22 cellular contexts compared by ENCODE assay signal in the genomic region with DNA sequence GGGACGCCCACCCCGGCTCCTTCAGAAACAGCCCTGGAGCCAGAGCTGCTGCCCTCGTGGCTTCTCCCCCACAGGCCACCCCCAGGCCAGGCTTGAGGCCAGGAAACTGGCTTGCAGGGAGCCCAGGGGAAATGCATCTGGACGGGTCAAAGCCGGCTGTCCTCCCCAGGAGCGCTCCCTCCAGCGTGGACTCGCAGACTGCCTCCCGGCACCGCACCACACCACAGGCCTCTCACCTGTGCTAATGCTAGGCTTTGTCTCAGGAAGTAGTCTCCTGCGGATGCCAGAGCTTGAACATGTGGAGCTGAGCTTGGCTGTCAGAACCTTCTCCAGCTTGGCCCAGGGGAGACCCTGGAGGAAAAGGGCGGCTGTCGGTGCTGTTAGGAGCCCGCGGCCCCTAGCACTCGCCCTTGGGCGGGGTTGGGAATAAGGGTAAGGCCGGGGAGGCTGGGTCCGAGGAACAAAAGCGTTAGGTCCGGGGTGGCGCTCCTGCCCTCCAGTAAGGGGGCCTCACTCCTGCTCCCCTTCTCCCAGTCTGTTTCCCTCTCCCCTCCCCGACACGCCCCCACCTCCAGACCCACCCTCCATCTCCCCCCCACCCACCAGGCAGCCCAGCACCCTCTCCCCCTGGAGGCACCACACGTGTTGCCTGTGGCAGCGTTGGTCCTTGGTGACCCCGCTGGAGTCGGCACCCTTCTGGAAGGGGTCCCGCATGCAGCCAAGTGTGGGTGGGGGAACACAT. TPM values are rescaled to one million over a fixed set of nuclear protein-coding genes. Genes with fewer than 3 reads are reported as not detected.
A peak's percentile ranks its signal among the peaks of the same experiment; 100 is the strongest.
DNase-seq lines count a peak whose midpoint lies in the region; ATAC-seq and TF ChIP-seq lines count a peak whose summit lies in the region.
"Had no signal": no experiment of that assay in that cellular context is flagged by ENCODE, and none has a peak within 500 bp of the region (broad histone marks: within the 10 kb centered on the region; RNA-seq: fewer than 3 reads in every experiment).

No MANE protein-coding gene starts in this region.

- H2AK5ac ChIP-seq in trophoblast cell (ENCODE audit: low read length), result peak overlapping the region; percentile 78

- H4K91ac ChIP-seq in trophoblast cell (ENCODE audit: low read depth, low read length), result peak overlapping the region; percentile 31

- CTCF ChIA-PET in WTC11 (lab: Charles Lee), result interaction anchor here (0.6 to 4.7 kb wide), 5 partner anchors 10 to 1035 kb away, joined by 3 to 51 read pairs (median 3); no protein-coding TSS in a partner anchor

- H2AFZ ChIP-seq in trophoblast cell (ENCODE audit: insufficient read depth, low read length, poor library complexity), result no peak overlapping the region

- no peaks in the 10 kb centered on the region for H3K9me3 Mint-ChIP-seq in natural killer cell treated with Interleukin-12 subunit alpha and Interleukin-12 subunit beta and Interleukin-15 and Interleukin-18, amount 100 ng/mL, for 72 hours
- H3K9me3 Mint-ChIP-seq in natural killer cell (no peaks in the 10 kb centered on the region), WTC11 (no peaks in the 10 kb centered on the region)
- H3K9me3 Mint-ChIP-seq: HFFc6 had no signal

- no peak overlapping the region for H3K27ac Mint-ChIP-seq in natural killer cell treated with Interleukin-12 subunit alpha and Interleukin-12 subunit beta and Interleukin-15 and Interleukin-18, amount 100 ng/mL, for 72 hours
- H3K27ac Mint-ChIP-seq in natural killer cell (no peak overlapping the region), WTC11 (no peak overlapping the region)
- H3K27ac Mint-ChIP-seq: CD8-positive, alpha-beta memory T cell; HFFc6 had no signal

- H3K4me2 ChIP-seq in trophoblast cell (ENCODE audit: low read length), result no peak overlapping the region

- WGBS in trophoblast cell (ENCODE audit: extremely low coverage, insufficient coverage, insufficient read length), result no CpG with 5 or more reads among the region's 29 CpGs

- H3K36me3 Mint-ChIP-seq in natural killer cell treated with Interleukin-12 subunit alpha and Interleukin-12 subunit beta and Interleukin-15 and Interleukin-18, amount 100 ng/mL, for 72 hours, result no peaks in the 10 kb centered on the region
- no peaks in the 10 kb centered on the region for H3K36me3 Mint-ChIP-seq in natural killer cell
- H3K36me3 Mint-ChIP-seq in WTC11, result no peaks in the 10 kb centered on the region
- H3K36me3 Mint-ChIP-seq: CD8-positive, alpha-beta memory T cell had no signal

- H3K18ac ChIP-seq in trophoblast cell (ENCODE audit: low read length), result peak overlapping the region; percentile 65

- peaks cover 7 to 19% of the 10 kb centered on the region in 2 donors for H3K27me3 Mint-ChIP-seq in natural killer cell treated with Interleukin-12 subunit alpha and Interleukin-12 subunit beta and Interleukin-15 and Interleukin-18, amount 100 ng/mL, for 72 hours
- H3K27me3 Mint-ChIP-seq in natural killer cell (ENCODE audit: low read depth in 2 of 2) (peaks cover 10 to 17% of the 10 kb centered on the region in 2 donors), WTC11 (ENCODE audit: low read depth) (peaks cover 3% of the 10 kb centered on the region; the same call in 1 of the 2 replicates)

- intact Hi-C loops in natural killer cell (cut with micrococcal nuclease), result loop anchor here (5.0 kb wide), 1 partner anchor 435 kb away; no protein-coding TSS in a partner anchor

- peaks cover 17 to 24% of the 10 kb centered on the region in 2 experiments for H3K4me1 ChIP-seq in trophoblast cell (ENCODE audit: control insufficient read depth in 1 of 2, insufficient read depth in 2 of 2, low read length in 2 of 2)

- H3K79me1 ChIP-seq in trophoblast cell (ENCODE audit: low read length), result peaks cover 18% of the 10 kb centered on the region

- no peak overlapping the region for H3K9ac ChIP-seq in trophoblast cell (ENCODE audit: low read length)

- peak overlapping the region; percentile 47 for H2BK5ac ChIP-seq in trophoblast cell (ENCODE audit: low read depth, low read length, poor library complexity)

- peaks cover 0 to 2% of the 10 kb centered on the region in 2 donors for H3K4me1 Mint-ChIP-seq in natural killer cell treated with Interleukin-12 subunit alpha and Interleukin-12 subunit beta and Interleukin-15 and Interleukin-18, amount 100 ng/mL, for 72 hours (ENCODE audit: low read depth in 2 of 2)
- no peaks in the 10 kb centered on the region for H3K4me1 Mint-ChIP-seq in natural killer cell
- peaks cover 8% of the 10 kb centered on the region for H3K4me1 Mint-ChIP-seq in WTC11
- H3K4me1 Mint-ChIP-seq: CD8-positive, alpha-beta memory T cell had no signal

- peak overlapping the region; percentile 63 for H3K14ac ChIP-seq in trophoblast cell (ENCODE audit: low read length)

- peak overlapping the region; percentile 97 for H2BK12ac ChIP-seq in trophoblast cell (ENCODE audit: low read length)

- H2BK120ac ChIP-seq in trophoblast cell (ENCODE audit: insufficient read depth, low read length, poor library complexity), result peak overlapping the region; percentile 91

- no peak overlapping the region for H3K4me3 Mint-ChIP-seq in natural killer cell treated with Interleukin-12 subunit alpha and Interleukin-12 subunit beta and Interleukin-15 and Interleukin-18, amount 100 ng/mL, for 72 hours
- no peak overlapping the region for H3K4me3 Mint-ChIP-seq in natural killer cell
- no peak overlapping the region for H3K4me3 Mint-ChIP-seq in WTC11
- H3K4me3 Mint-ChIP-seq: CD8-positive, alpha-beta memory T cell; HFFc6 had no signal

- H3K27me3 ChIP-seq in trophoblast cell (ENCODE audit: insufficient read depth, low read length), result no peaks in the 10 kb centered on the region

- ATAC-seq in natural killer cell treated with Interleukin-12 subunit alpha and Interleukin-12 subunit beta and Interleukin-15 and Interleukin-18, amount 100 ng/mL, for 72 hours, result peak; percentile 32 to 56
- ATAC-seq in natural killer cell (no peak), WTC11 (peak; percentile 62)

- POLR2A ChIA-PET in WTC11 (lab: Charles Lee), result no interaction called here

- H3K4me3 ChIP-seq in trophoblast cell (ENCODE audit: low read depth, low read length), result no peak overlapping the region
- H3K4me3 ChIP-seq: MG63, SK-N-MC had no signal

- peaks cover 2% of the 10 kb centered on the region for H3K79me2 ChIP-seq in trophoblast cell (ENCODE audit: control insufficient read depth, insufficient read depth, low read length, poor library complexity)

- no peak for TF ChIP-seq CTCF in natural killer cell (IDR thresholded peaks at IDR 0.05)
- TF ChIP-seq CTCF in WTC11 (IDR thresholded peaks at IDR 0.05), result no peak

- no peak overlapping the region for H3K23ac ChIP-seq in trophoblast cell (ENCODE audit: low read length)

- peak overlapping the region; percentile 35 for H3K4ac ChIP-seq in trophoblast cell (ENCODE audit: low read depth, low read length)

- peak overlapping the region; percentile 33 for H4K8ac ChIP-seq in trophoblast cell (ENCODE audit: low read depth, low read length)

- H3K27ac ChIP-seq in trophoblast cell (ENCODE audit: low read depth, low read length), result no peak overlapping the region
- H3K27ac ChIP-seq: SK-N-MC had no signal

- H3K9me3 ChIP-seq in trophoblast cell (ENCODE audit: insufficient read depth, low read depth, low read length), result peaks cover 3% of the 10 kb centered on the region
- H3K9me3 ChIP-seq: MG63 had no signal

- H4K12ac ChIP-seq in trophoblast cell (ENCODE audit: low read depth, low read length), result no peak overlapping the region

- H3K36me3 ChIP-seq in trophoblast cell (ENCODE audit: control insufficient read depth in 1 of 2, insufficient read depth in 2 of 2, low read length in 2 of 2), result no peaks in the 10 kb centered on the region
- H3K36me3 ChIP-seq: MG63 had no signal

- no peak for DNase-seq in natural killer cell treated with Interleukin-12 subunit alpha and Interleukin-12 subunit beta and Interleukin-15 and Interleukin-18, amount 100 ng/mL, for 72 hours (ENCODE audit: low spot score)
- DNase-seq in natural killer cell (no peak), WTC11 (ENCODE audit: low spot score) (no peak), trophoblast cell (peak; percentile 3 to 38), iPS-NIHi7 (ENCODE audit: extremely low spot score) (no peak)
- no peak for DNase-seq in stimulated activated CD4-positive, alpha-beta T cell treated with anti-CD3 and anti-CD28 coated beads, Interleukin-2, amount 100 ng/mL, for 24 hours
- DNase-seq in activated naive CD4-positive, alpha-beta T cell (lab: John Stamatoyannopoulos, UW), result no peak
- DNase-seq: CD8-positive, alpha-beta memory T cell; HFFc6; MG63; NCI-H1417; NCI-H1694 treated with DMSO at 0.1 percent for 48 hours; NCI-H2081 treated with DMSO at 0.1 percent for 48 hours; NCI-H2171 treated with DMSO at 0.1 percent for 48 hours; NCI-H524 treated with DMSO at 0.1 percent for 48 hours; NCI-H82; SHP77 had no signal

TF ChIP-seq in WTC11, 78 proteins besides CTCF, POLR2A, EP300 and RAD21:
- TF ChIP-seq ESRRA (CRISPR knock-in tag; IDR thresholded peaks at IDR 0.05; ENCODE audit: borderline replicate concordance) (no peak), IRF2 (CRISPR knock-in tag; IDR thresholded peaks at IDR 0.05; ENCODE audit: borderline replicate concordance, low read depth) (no peak)
- TF ChIP-seq, protein P1, sequence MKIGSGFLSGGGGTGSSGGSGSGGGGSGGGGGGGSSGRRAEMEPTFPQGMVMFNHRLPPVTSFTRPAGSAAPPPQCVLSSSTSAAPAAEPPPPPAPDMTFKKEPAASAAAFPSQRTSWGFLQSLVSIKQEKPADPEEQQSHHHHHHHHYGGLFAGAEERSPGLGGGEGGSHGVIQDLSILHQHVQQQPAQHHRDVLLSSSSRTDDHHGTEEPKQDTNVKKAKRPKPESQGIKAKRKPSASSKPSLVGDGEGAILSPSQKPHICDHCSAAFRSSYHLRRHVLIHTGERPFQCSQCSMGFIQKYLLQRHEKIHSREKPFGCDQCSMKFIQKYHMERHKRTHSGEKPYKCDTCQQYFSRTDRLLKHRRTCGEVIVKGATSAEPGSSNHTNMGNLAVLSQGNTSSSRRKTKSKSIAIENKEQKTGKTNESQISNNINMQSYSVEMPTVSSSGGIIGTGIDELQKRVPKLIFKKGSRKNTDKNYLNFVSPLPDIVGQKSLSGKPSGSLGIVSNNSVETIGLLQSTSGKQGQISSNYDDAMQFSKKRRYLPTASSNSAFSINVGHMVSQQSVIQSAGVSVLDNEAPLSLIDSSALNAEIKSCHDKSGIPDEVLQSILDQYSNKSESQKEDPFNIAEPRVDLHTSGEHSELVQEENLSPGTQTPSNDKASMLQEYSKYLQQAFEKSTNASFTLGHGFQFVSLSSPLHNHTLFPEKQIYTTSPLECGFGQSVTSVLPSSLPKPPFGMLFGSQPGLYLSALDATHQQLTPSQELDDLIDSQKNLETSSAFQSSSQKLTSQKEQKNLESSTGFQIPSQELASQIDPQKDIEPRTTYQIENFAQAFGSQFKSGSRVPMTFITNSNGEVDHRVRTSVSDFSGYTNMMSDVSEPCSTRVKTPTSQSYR (CRISPR knock-in tag; IDR thresholded peaks at IDR 0.05), result no peak

RNA-seq across cellular contexts. Expression of a gene that starts 21.6 kb away (rescaled TPM):
- total RNA-seq in natural killer cell treated with Interleukin-12 subunit alpha and Interleukin-12 subunit beta and Interleukin-15 and Interleukin-18, amount 100 ng/mL, for 72 hours, result not detected
- not detected for total RNA-seq in natural killer cell
- total RNA-seq in WTC11 (2021), result not detected in 3 replicates
- polyA plus RNA-seq in trophoblast cell (2013), result not detected in 2 replicates
- total RNA-seq: A172; CD8-positive, alpha-beta memory T cell; Daoy; LHCN-M2 had no signal
- polyA plus RNA-seq: AG04450; CD8-positive, alpha-beta memory T cell had no signal

Comparison
In these comparisons a context has a peak if more than half of its experiments do, and no peak if none do; other contexts are left out.
1. ATAC-seq: peak in natural killer cell treated with Interleukin-12 subunit alpha and Interleukin-12 subunit beta and Interleukin-15 and Interleukin-18, amount 100 ng/mL, for 72 hours (2 of 2) and WTC11 (single experiment); none in natural killer cell (0 of 3).
2. DNase-seq: peak in trophoblast cell (2 of 2); none in natural killer cell treated with Interleukin-12 subunit alpha and Interleukin-12 subunit beta and Interleukin-15 and Interleukin-18, amount 100 ng/mL, for 72 hours (single experiment), natural killer cell (single experiment), WTC11 (single experiment), stimulated activated CD4-positive, alpha-beta T cell treated with anti-CD3 and anti-CD28 coated beads, Interleukin-2, amount 100 ng/mL, for 24 hours (0 of 2), iPS-NIHi7 (single experiment) and activated naive CD4-positive, alpha-beta T cell (0 of 4).